1 cellular context compared by ENCODE assay signal in genomic region chr3:30597131-30597768, GRCh38.
TF ChIP-seq lines count a peak whose summit lies in the region.

No MANE protein-coding gene starts in this region.

TF ChIP-seq in HepG2, 621 proteins besides CTCF, POLR2A, EP300 and RAD21 (continued from another document and continues in another):
- TF ChIP-seq GMEB1 (CRISPR knock-in tag; IDR thresholded peaks at IDR 0.05; ENCODE audit: borderline replicate concordance), result no peak
- TF ChIP-seq ZNF337 (CRISPR knock-in tag; IDR thresholded peaks at IDR 0.05; ENCODE audit: borderline replicate concordance, low read depth), result no peak
- peak; percentile 100 for TF ChIP-seq ARID3A (IDR thresholded peaks at IDR 0.05; ENCODE audit: low read depth, low read length)
- no peak for TF ChIP-seq NR0B2 (CRISPR knock-in tag; IDR thresholded peaks at IDR 0.05)
- no peak for TF ChIP-seq ZNF552 (CRISPR knock-in tag; IDR thresholded peaks at IDR 0.05; ENCODE audit: borderline replicate concordance)
- TF ChIP-seq ZNF562 (CRISPR knock-in tag; IDR thresholded peaks at IDR 0.05; ENCODE audit: borderline replicate concordance), result no peak
- no peak for TF ChIP-seq ATF5 (CRISPR knock-in tag; IDR thresholded peaks at IDR 0.05; ENCODE audit: low read depth)
- TF ChIP-seq ZNF567 (CRISPR knock-in tag; IDR thresholded peaks at IDR 0.05; ENCODE audit: borderline replicate concordance), result no peak
- TF ChIP-seq SMAD1 (CRISPR knock-in tag; IDR thresholded peaks at IDR 0.05; ENCODE audit: borderline replicate concordance, low read depth), result no peak
- TF ChIP-seq KLF13 (CRISPR knock-in tag; IDR thresholded peaks at IDR 0.05), result no peak
- no peak for TF ChIP-seq SIN3A (IDR thresholded peaks at IDR 0.05; ENCODE audit: borderline replicate concordance, low read depth, low read length)
- TF ChIP-seq ZFP1 (CRISPR knock-in tag; IDR thresholded peaks at IDR 0.05), result peak; percentile 86; the same call in 1 of the 2 replicates
- no peak for TF ChIP-seq NFE2L1 (CRISPR knock-in tag; IDR thresholded peaks at IDR 0.05; ENCODE audit: borderline replicate concordance)
- no peak for TF ChIP-seq ZNF350 (CRISPR knock-in tag; IDR thresholded peaks at IDR 0.05; ENCODE audit: borderline replicate concordance, low read depth)
- TF ChIP-seq ZNF672 (CRISPR knock-in tag; IDR thresholded peaks at IDR 0.05), result no peak
- no peak for TF ChIP-seq ZNF44 (CRISPR knock-in tag; IDR thresholded peaks at IDR 0.05)
- no peak for TF ChIP-seq NPAS2 (CRISPR knock-in tag; IDR thresholded peaks at IDR 0.05; ENCODE audit: borderline replicate concordance)
- TF ChIP-seq ZBTB8A (CRISPR knock-in tag; IDR thresholded peaks at IDR 0.05; ENCODE audit: borderline replicate concordance, low read depth), result no peak
- peak; percentile 95; the same call in 1 of the 2 replicates for TF ChIP-seq ARID2 (CRISPR knock-in tag; IDR thresholded peaks at IDR 0.05; ENCODE audit: borderline replicate concordance)
- TF ChIP-seq ZNF800 (CRISPR knock-in tag; IDR thresholded peaks at IDR 0.05), result peak; percentile 70; the same call in 1 of the 2 replicates
- peak; percentile 89; the same call in 1 of the 2 replicates for TF ChIP-seq SNAPC2 (CRISPR knock-in tag; IDR thresholded peaks at IDR 0.05)
- no peak for TF ChIP-seq ZNF407 (CRISPR knock-in tag; IDR thresholded peaks at IDR 0.05; ENCODE audit: not compliant biosample characterization)
- peak; percentile 82 for TF ChIP-seq ATF7 (IDR thresholded peaks at IDR 0.05)
- peak; percentile 62; the same call in 1 of the 2 replicates for TF ChIP-seq ATF7 (CRISPR knock-in tag; IDR thresholded peaks at IDR 0.05)
- no peak for TF ChIP-seq ZNF639 (CRISPR knock-in tag; conservative IDR thresholded peaks at IDR 0.05)
- peak; percentile 94 for TF ChIP-seq TBX2 (CRISPR knock-in tag; IDR thresholded peaks at IDR 0.05; ENCODE audit: borderline replicate concordance)
- peak; percentile 90 for TF ChIP-seq MEF2D (CRISPR knock-in tag; IDR thresholded peaks at IDR 0.05)
- TF ChIP-seq PPARG (CRISPR knock-in tag; conservative IDR thresholded peaks at IDR 0.05), result peak; percentile 100
- TF ChIP-seq ZNF383 (CRISPR knock-in tag; IDR thresholded peaks at IDR 0.05; ENCODE audit: borderline replicate concordance), result no peak
- no peak for TF ChIP-seq MTERF4 (CRISPR knock-in tag; IDR thresholded peaks at IDR 0.05)
- TF ChIP-seq ZNF784 (CRISPR knock-in tag; IDR thresholded peaks at IDR 0.05; ENCODE audit: borderline replicate concordance), result no peak
- TF ChIP-seq ZNF713 (CRISPR knock-in tag; IDR thresholded peaks at IDR 0.05), result no peak
- no peak for TF ChIP-seq RBM39 (IDR thresholded peaks at IDR 0.05; ENCODE audit: low read depth, low read length, poor library complexity, severe bottlenecking)
- no peak for TF ChIP-seq PRMT3 (CRISPR knock-in tag; IDR thresholded peaks at IDR 0.05; ENCODE audit: borderline replicate concordance, low read depth)
- peak; percentile 99; the same call in 1 of the 2 replicates for TF ChIP-seq FOXJ3 (CRISPR knock-in tag; IDR thresholded peaks at IDR 0.05; ENCODE audit: borderline replicate concordance)
- 0 out of 2 replicates have a peak, but pooled peaks have one; percentile 39 for TF ChIP-seq BRCA1 (CRISPR knock-in tag; IDR thresholded peaks at IDR 0.05)
- TF ChIP-seq BCL6 (CRISPR knock-in tag; IDR thresholded peaks at IDR 0.05), result peak; percentile 97
- no peak for TF ChIP-seq ZNF256 (CRISPR knock-in tag; conservative IDR thresholded peaks at IDR 0.05)
- no peak for TF ChIP-seq CENPX (CRISPR knock-in tag; IDR thresholded peaks at IDR 0.05)
